28 cellular contexts compared by ENCODE assay signal in genomic region chr7:113314594-113314993, GRCh38.
"Had no signal": no experiment of that assay in that cellular context is flagged by ENCODE, and none has a peak within 500 bp of the region (broad histone marks: within the 10 kb centered on the region; RNA-seq: fewer than 3 reads in every experiment).

No MANE protein-coding gene starts in this region.

- H3K27ac ChIP-seq: ascending aorta, body of pancreas had no signal

- H3K27me3 Mint-ChIP-seq: activated CD8-positive, alpha-beta memory T cell treated with anti-CD3 and anti-CD28 coated beads, Interleukin-2, amount 10 ng/mL, durations not matched to agents 7 days and 5 days; activated naive CD4-positive, alpha-beta T cell treated with anti-CD3 and anti-CD28 coated beads, Interleukin-2, amount 50 U/mL, for 24 hours; activated naive CD8-positive, alpha-beta T cell treated with anti-CD3 and anti-CD28 coated beads, Interleukin-2, amount 50 U/mL, for 24 hours; activated T-cell treated with anti-CD3 and anti-CD28 coated beads, Interleukin-2, amount 50 U/mL, for 24 hours had no signal

- H3K4me1 Mint-ChIP-seq: activated CD8-positive, alpha-beta memory T cell treated with anti-CD3 and anti-CD28 coated beads, Interleukin-2, amount 10 ng/mL, durations not matched to agents 7 days and 5 days; activated naive CD4-positive, alpha-beta T cell treated with anti-CD3 and anti-CD28 coated beads, Interleukin-2, amount 50 U/mL, for 24 hours; activated naive CD8-positive, alpha-beta T cell treated with anti-CD3 and anti-CD28 coated beads, Interleukin-2, amount 50 U/mL, for 24 hours; WTC11 had no signal

- ATAC-seq: activated CD8-positive, alpha-beta memory T cell treated with anti-CD3 and anti-CD28 coated beads, Interleukin-2, amount 10 ng/mL, durations not matched to agents 7 days and 5 days; activated naive CD8-positive, alpha-beta T cell treated with anti-CD3 and anti-CD28 coated beads, Interleukin-2, amount 50 U/mL, for 24 hours; body of pancreas; Panc1; Right ventricle myocardium inferior; WTC11 had no signal

- H3K4me3 Mint-ChIP-seq: activated CD8-positive, alpha-beta memory T cell treated with anti-CD3 and anti-CD28 coated beads, Interleukin-2, amount 10 ng/mL, durations not matched to agents 7 days and 5 days; activated naive CD4-positive, alpha-beta T cell treated with anti-CD3 and anti-CD28 coated beads, Interleukin-2, amount 50 U/mL, for 24 hours; activated naive CD8-positive, alpha-beta T cell treated with anti-CD3 and anti-CD28 coated beads, Interleukin-2, amount 50 U/mL, for 24 hours; activated T-cell treated with anti-CD3 and anti-CD28 coated beads, Interleukin-2, amount 50 U/mL, for 24 hours; activated T-helper 1 cell treated with anti-CD3 and anti-CD28 coated beads, Interleukin-12 subunit alpha, Interleukin-12 subunit beta, Interleukin-2, Interleukin-4 antibody, amounts not matched to agents 30 ng/mL and 10 ng/mL and 1 ng/mL, durations not matched to agents 14 hours and 24 hours and 36 hours; T-helper 1 cell treated with Interleukin-12 subunit alpha and Interleukin-12 subunit beta and Interleukin-4 antibody, amounts not matched to agents 30 μg/mL and 1 μg/mL, for 36 hours; WTC11 had no signal

- H3K36me3 ChIP-seq: ascending aorta had no signal

- H3K4me1 ChIP-seq: ascending aorta, body of pancreas had no signal

- FAIRE-seq: bronchial epithelial cell had no signal

- DNase-seq: activated CD4-positive, alpha-beta T cell treated with anti-CD3 and anti-CD28 coated beads for 48 hours; activated CD4-positive, alpha-beta T cell treated with anti-CD3 and anti-CD28 coated beads, Interleukin-2, amount 50 U/mL, for 4 hours; activated CD4-positive, CD25-positive, alpha-beta regulatory T cell treated with anti-CD3 and anti-CD28 coated beads, Interleukin-2, amount 50 U/mL, for 72 hours; activated CD8-positive, alpha-beta memory T cell treated with anti-CD3 and anti-CD28 coated beads, Interleukin-2, amount 10 ng/mL, durations not matched to agents 7 days and 5 days; activated effector memory CD4-positive, alpha-beta T cell treated with Interleukin-2 at 50 U/mL for 16 hours; activated naive CD4-positive, alpha-beta T cell; activated naive CD8-positive, alpha-beta T cell treated with anti-CD3 and anti-CD28 coated beads, Interleukin-2, amount 50 U/mL, for 24 hours; activated T-cell treated with anti-CD3 and anti-CD28 coated beads, Interleukin-2, amount 50 U/mL, for 24 hours; amniotic stem cell; body of pancreas; central memory CD4-positive, alpha-beta T cell; KG1; NCI-H1048; NCI-H146; NCI-H187 treated with DMSO at 0.1 percent for 48 hours; NCI-H2107; NCI-H510A treated with DMSO at 0.1 percent for 48 hours; NCI-H748 treated with DMSO at 0.1 percent for 48 hours; RPMI8226; T-helper 9 cell had no signal

- H3K36me3 Mint-ChIP-seq: activated CD8-positive, alpha-beta memory T cell treated with anti-CD3 and anti-CD28 coated beads, Interleukin-2, amount 10 ng/mL, durations not matched to agents 7 days and 5 days; activated naive CD4-positive, alpha-beta T cell treated with anti-CD3 and anti-CD28 coated beads, Interleukin-2, amount 50 U/mL, for 24 hours; WTC11 had no signal

- H3K27ac Mint-ChIP-seq: activated CD8-positive, alpha-beta memory T cell treated with anti-CD3 and anti-CD28 coated beads, Interleukin-2, amount 10 ng/mL, durations not matched to agents 7 days and 5 days; activated naive CD4-positive, alpha-beta T cell treated with anti-CD3 and anti-CD28 coated beads, Interleukin-2, amount 50 U/mL, for 24 hours; activated naive CD8-positive, alpha-beta T cell treated with anti-CD3 and anti-CD28 coated beads, Interleukin-2, amount 50 U/mL, for 24 hours; activated T-cell treated with anti-CD3 and anti-CD28 coated beads, Interleukin-2, amount 50 U/mL, for 24 hours; activated T-helper 1 cell treated with anti-CD3 and anti-CD28 coated beads, Interleukin-12 subunit alpha, Interleukin-12 subunit beta, Interleukin-2, Interleukin-4 antibody, amounts not matched to agents 30 ng/mL and 10 ng/mL and 1 ng/mL, durations not matched to agents 14 hours and 24 hours and 36 hours; T-helper 1 cell treated with Interleukin-12 subunit alpha and Interleukin-12 subunit beta and Interleukin-4 antibody, amounts not matched to agents 30 μg/mL and 1 μg/mL, for 36 hours; WTC11 had no signal

- H3K27me3 ChIP-seq: ascending aorta, body of pancreas had no signal

- H3K9me3 Mint-ChIP-seq: activated naive CD8-positive, alpha-beta T cell treated with anti-CD3 and anti-CD28 coated beads, Interleukin-2, amount 50 U/mL, for 24 hours; activated T-cell treated with anti-CD3 and anti-CD28 coated beads, Interleukin-2, amount 50 U/mL, for 24 hours; activated T-helper 1 cell treated with anti-CD3 and anti-CD28 coated beads, Interleukin-12 subunit alpha, Interleukin-12 subunit beta, Interleukin-2, Interleukin-4 antibody, amounts not matched to agents 30 ng/mL and 10 ng/mL and 1 ng/mL, durations not matched to agents 14 hours and 24 hours and 36 hours; T-helper 1 cell treated with Interleukin-12 subunit alpha and Interleukin-12 subunit beta and Interleukin-4 antibody, amounts not matched to agents 30 μg/mL and 1 μg/mL, for 36 hours; WTC11 had no signal

- H3K4me3 ChIP-seq: ascending aorta, body of pancreas had no signal

- H3K9me3 ChIP-seq: ascending aorta, body of pancreas had no signal
